Comparison of ENCODE assay signal across 8 cellular contexts in the genomic region with DNA sequence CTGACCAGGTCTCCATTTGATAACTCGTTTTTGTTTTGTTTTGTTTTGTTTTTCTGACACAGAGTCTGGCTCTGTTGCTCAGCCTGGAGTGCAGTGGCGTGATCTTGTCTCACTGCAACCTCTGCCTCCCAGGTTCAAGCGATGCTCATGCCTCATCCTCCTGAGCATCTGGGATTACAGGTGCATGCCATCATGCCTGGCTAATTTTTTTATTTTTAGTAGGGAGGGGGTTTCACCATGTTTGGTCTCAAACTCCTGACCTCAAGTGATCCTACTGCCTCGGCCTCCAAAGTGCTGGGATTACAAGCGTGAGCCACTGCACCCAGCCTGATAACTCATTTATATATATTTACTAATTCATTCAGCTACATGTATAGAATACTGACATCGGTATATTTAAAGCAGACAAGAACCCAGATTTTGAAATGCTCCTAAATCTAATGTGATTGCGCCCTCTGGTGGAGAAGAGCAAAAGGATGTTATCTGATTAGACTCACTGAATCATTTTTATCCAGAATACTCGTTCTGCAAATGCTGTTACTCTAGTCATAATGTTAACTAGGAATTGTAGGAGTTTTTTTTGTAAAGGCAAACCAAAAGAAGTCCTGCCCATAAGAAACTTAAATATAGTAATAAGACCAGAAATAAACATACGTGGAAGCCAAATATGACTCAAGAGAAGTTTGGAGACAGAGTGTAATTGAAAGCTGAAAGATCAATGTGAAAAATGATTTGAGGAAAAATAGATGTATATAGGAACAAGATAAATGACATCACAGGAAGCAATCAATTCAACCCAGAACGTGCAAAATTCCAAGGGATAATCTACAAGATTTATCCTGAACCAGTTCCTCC. TPM values are rescaled to one million over a fixed set of nuclear protein-coding genes. Genes with fewer than 3 reads are reported as not detected.
DNase-seq lines count a peak whose midpoint lies in the region; ATAC-seq and TF ChIP-seq lines count a peak whose summit lies in the region.

No MANE protein-coding gene starts in this region.

- no peak for DNase-seq in AG09319 (ENCODE audit: extremely low read depth, low read depth)
- DNase-seq in NCI-H2196 (lab: John Stamatoyannopoulos, UW; ENCODE audit: unreplicated experiment): peak; percentile 79
- DNase-seq in activated CD4-positive, alpha-beta T cell treated with anti-CD3 and anti-CD28 coated beads for 4 hours: peak; percentile 51 to 69
- DNase-seq in fibroblast of pulmonary artery (ENCODE audit: low read depth): peak; percentile 85
- DNase-seq in pons (ENCODE audit: low spot score): peak; percentile 83

- ATAC-seq in GM21381 (IDR thresholded peaks at IDR 0.05; ENCODE audit: unreplicated experiment) (no peak), esophagus mucosa (no peak)

- H3K4me3 ChIP-seq in fibroblast of pulmonary artery (replicated peaks; ENCODE audit: low read depth, low read length): no peak overlapping the region

- peak; percentile 71 for TF ChIP-seq CTCF in AG09319 (IDR thresholded peaks at IDR 0.05; ENCODE audit: low read depth, low read length)
- peak; percentile 67 for TF ChIP-seq CTCF in GM12873 (IDR thresholded peaks at IDR 0.05; ENCODE audit: insufficient read depth, low read depth, low read length, missing control alignments)
- TF ChIP-seq CTCF in fibroblast of pulmonary artery (IDR thresholded peaks at IDR 0.05; ENCODE audit: low read length, missing control alignments): peak; percentile 75

RNA-seq across cellular contexts. Expression of a gene that starts 5.3 kb away (rescaled TPM):
- 9.4 TPM for total RNA-seq in esophagus mucosa

RNA-seq across cellular contexts. Expression of a gene that starts 32.5 kb away (rescaled TPM):
- 499 TPM for total RNA-seq in esophagus mucosa
